Comparison of ENCODE assay signal across 1 cellular context in genomic region chr6:8085053-8085511, GRCh38.
TF ChIP-seq lines count a peak whose summit lies in the region.

No MANE protein-coding gene starts in this region.

TF ChIP-seq in HepG2, 621 proteins besides CTCF, POLR2A, EP300 and RAD21 (continued from another document and continues in another):
- TF ChIP-seq, protein P1, sequence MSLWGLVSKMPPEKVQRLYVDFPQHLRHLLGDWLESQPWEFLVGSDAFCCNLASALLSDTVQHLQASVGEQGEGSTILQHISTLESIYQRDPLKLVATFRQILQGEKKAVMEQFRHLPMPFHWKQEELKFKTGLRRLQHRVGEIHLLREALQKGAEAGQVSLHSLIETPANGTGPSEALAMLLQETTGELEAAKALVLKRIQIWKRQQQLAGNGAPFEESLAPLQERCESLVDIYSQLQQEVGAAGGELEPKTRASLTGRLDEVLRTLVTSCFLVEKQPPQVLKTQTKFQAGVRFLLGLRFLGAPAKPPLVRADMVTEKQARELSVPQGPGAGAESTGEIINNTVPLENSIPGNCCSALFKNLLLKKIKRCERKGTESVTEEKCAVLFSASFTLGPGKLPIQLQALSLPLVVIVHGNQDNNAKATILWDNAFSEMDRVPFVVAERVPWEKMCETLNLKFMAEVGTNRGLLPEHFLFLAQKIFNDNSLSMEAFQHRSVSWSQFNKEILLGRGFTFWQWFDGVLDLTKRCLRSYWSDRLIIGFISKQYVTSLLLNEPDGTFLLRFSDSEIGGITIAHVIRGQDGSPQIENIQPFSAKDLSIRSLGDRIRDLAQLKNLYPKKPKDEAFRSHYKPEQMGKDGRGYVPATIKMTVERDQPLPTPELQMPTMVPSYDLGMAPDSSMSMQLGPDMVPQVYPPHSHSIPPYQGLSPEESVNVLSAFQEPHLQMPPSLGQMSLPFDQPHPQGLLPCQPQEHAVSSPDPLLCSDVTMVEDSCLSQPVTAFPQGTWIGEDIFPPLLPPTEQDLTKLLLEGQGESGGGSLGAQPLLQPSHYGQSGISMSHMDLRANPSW (CRISPR knock-in tag; IDR thresholded peaks at IDR 0.05; ENCODE audit: borderline replicate concordance) = 0 out of 2 replicates have a peak, but pooled peaks have one; percentile 46
- TF ChIP-seq ZMYM4 (CRISPR knock-in tag; IDR thresholded peaks at IDR 0.05) (peak; percentile 97), MLLT10 (CRISPR knock-in tag; IDR thresholded peaks at IDR 0.05) (no peak), HHEX (CRISPR knock-in tag; IDR thresholded peaks at IDR 0.05) (no peak), UBTF (CRISPR knock-in tag; IDR thresholded peaks at IDR 0.05) (peak; percentile 34; the same call in 1 of the 2 replicates), GZF1 (CRISPR knock-in tag; IDR thresholded peaks at IDR 0.05) (peak; percentile 98), ZNF883 (CRISPR knock-in tag; IDR thresholded peaks at IDR 0.05; ENCODE audit: not compliant biosample characterization) (no peak), PHF8 (CRISPR knock-in tag; IDR thresholded peaks at IDR 0.05) (0 out of 2 replicates have a peak, but pooled peaks have one; percentile 22), TFAP4 (IDR thresholded peaks at IDR 0.05; ENCODE audit: borderline replicate concordance, low read depth) (peak; percentile 60; the same call in 1 of the 2 replicates), MYC (CRISPR knock-in tag; IDR thresholded peaks at IDR 0.05; ENCODE audit: borderline replicate concordance) (peak; percentile 43; the same call in 1 of the 2 replicates), SIX1 (CRISPR knock-in tag; IDR thresholded peaks at IDR 0.05; ENCODE audit: borderline replicate concordance) (peak; percentile 79; the same call in 1 of the 2 replicates), PREB (CRISPR knock-in tag; IDR thresholded peaks at IDR 0.05) (no peak), AHR (CRISPR knock-in tag; IDR thresholded peaks at IDR 0.05) (peak; percentile 83; the same call in 1 of the 2 replicates), CENPT (CRISPR knock-in tag; IDR thresholded peaks at IDR 0.05; ENCODE audit: low read depth) (no peak), ZNF225 (CRISPR knock-in tag; IDR thresholded peaks at IDR 0.05) (no peak), ZNF772 (CRISPR knock-in tag; IDR thresholded peaks at IDR 0.05) (0 out of 2 replicates have a peak, but pooled peaks have one; percentile 71), ZSCAN20 (CRISPR knock-in tag; IDR thresholded peaks at IDR 0.05; ENCODE audit: borderline replicate concordance) (no peak), NFYC (CRISPR knock-in tag; IDR thresholded peaks at IDR 0.05) (peak; percentile 19; the same call in 1 of the 2 replicates), ZNF570 (CRISPR knock-in tag; IDR thresholded peaks at IDR 0.05; ENCODE audit: borderline replicate concordance) (no peak), KDM5B (CRISPR knock-in tag; IDR thresholded peaks at IDR 0.05; ENCODE audit: borderline replicate concordance) (no peak), ZNF354B (CRISPR knock-in tag; IDR thresholded peaks at IDR 0.05) (no peak), DMTF1 (CRISPR knock-in tag; IDR thresholded peaks at IDR 0.05) (no peak), HNRNPH1 (optimal IDR thresholded peaks at IDR 0.05; ENCODE audit: low read depth, low read length) (no peak)
- TF ChIP-seq, protein P2, sequence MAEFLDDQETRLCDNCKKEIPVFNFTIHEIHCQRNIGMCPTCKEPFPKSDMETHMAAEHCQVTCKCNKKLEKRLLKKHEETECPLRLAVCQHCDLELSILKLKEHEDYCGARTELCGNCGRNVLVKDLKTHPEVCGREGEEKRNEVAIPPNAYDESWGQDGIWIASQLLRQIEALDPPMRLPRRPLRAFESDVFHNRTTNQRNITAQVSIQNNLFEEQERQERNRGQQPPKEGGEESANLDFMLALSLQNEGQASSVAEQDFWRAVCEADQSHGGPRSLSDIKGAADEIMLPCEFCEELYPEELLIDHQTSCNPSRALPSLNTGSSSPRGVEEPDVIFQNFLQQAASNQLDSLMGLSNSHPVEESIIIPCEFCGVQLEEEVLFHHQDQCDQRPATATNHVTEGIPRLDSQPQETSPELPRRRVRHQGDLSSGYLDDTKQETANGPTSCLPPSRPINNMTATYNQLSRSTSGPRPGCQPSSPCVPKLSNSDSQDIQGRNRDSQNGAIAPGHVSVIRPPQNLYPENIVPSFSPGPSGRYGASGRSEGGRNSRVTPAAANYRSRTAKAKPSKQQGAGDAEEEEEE (CRISPR knock-in tag; IDR thresholded peaks at IDR 0.05; ENCODE audit: borderline replicate concordance) = no peak
- TF ChIP-seq, protein P3, sequence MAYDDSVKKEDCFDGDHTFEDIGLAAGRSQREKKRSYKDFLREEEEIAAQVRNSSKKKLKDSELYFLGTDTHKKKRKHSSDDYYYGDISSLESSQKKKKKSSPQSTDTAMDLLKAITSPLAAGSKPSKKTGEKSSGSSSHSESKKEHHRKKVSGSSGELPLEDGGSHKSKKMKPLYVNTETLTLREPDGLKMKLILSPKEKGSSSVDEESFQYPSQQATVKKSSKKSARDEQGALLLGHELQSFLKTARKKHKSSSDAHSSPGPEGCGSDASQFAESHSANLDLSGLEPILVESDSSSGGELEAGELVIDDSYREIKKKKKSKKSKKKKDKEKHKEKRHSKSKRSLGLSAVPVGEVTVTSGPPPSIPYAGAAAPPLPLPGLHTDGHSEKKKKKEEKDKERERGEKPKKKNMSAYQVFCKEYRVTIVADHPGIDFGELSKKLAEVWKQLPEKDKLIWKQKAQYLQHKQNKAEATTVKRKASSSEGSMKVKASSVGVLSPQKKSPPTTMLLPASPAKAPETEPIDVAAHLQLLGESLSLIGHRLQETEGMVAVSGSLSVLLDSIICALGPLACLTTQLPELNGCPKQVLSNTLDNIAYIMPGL (CRISPR knock-in tag; IDR thresholded peaks at IDR 0.05; ENCODE audit: borderline replicate concordance in 1 of 2, low read depth in 1 of 2) = no peak; a peak in 1 of 4 replicates
- TF ChIP-seq, protein P4, sequence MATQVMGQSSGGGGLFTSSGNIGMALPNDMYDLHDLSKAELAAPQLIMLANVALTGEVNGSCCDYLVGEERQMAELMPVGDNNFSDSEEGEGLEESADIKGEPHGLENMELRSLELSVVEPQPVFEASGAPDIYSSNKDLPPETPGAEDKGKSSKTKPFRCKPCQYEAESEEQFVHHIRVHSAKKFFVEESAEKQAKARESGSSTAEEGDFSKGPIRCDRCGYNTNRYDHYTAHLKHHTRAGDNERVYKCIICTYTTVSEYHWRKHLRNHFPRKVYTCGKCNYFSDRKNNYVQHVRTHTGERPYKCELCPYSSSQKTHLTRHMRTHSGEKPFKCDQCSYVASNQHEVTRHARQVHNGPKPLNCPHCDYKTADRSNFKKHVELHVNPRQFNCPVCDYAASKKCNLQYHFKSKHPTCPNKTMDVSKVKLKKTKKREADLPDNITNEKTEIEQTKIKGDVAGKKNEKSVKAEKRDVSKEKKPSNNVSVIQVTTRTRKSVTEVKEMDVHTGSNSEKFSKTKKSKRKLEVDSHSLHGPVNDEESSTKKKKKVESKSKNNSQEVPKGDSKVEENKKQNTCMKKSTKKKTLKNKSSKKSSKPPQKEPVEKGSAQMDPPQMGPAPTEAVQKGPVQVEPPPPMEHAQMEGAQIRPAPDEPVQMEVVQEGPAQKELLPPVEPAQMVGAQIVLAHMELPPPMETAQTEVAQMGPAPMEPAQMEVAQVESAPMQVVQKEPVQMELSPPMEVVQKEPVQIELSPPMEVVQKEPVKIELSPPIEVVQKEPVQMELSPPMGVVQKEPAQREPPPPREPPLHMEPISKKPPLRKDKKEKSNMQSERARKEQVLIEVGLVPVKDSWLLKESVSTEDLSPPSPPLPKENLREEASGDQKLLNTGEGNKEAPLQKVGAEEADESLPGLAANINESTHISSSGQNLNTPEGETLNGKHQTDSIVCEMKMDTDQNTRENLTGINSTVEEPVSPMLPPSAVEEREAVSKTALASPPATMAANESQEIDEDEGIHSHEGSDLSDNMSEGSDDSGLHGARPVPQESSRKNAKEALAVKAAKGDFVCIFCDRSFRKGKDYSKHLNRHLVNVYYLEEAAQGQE (IDR thresholded peaks at IDR 0.05; ENCODE audit: borderline replicate concordance in 1 of 2, low read depth in 1 of 2, low read length in 2 of 2) = peak in 1 of 2 experiments; percentile 71; a peak in 1 of 4 replicates
- TF ChIP-seq, protein P5, sequence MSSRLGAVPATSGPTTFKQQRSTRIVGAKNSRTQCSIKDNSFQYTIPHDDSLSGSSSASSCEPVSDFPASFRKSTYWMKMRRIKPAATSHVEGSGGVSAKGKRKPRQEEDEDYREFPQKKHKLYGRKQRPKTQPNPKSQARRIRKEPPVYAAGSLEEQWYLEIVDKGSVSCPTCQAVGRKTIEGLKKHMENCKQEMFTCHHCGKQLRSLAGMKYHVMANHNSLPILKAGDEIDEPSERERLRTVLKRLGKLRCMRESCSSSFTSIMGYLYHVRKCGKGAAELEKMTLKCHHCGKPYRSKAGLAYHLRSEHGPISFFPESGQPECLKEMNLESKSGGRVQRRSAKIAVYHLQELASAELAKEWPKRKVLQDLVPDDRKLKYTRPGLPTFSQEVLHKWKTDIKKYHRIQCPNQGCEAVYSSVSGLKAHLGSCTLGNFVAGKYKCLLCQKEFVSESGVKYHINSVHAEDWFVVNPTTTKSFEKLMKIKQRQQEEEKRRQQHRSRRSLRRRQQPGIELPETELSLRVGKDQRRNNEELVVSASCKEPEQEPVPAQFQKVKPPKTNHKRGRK (CRISPR knock-in tag; IDR thresholded peaks at IDR 0.05) = no peak
